Comparison of ENCODE assay signal across 10 cellular contexts in genomic region chr2:132267372-132267771, GRCh38.
DNase-seq lines count a peak whose midpoint lies in the region; ATAC-seq and TF ChIP-seq lines count a peak whose summit lies in the region.
"Had no signal": no experiment of that assay in that cellular context is flagged by ENCODE, and none has a peak within 500 bp of the region (broad histone marks: within the 10 kb centered on the region; RNA-seq: fewer than 3 reads in every experiment).

No MANE protein-coding gene starts in this region.

- H3K36me3 ChIP-seq in GM23248 (ENCODE audit: low read depth) (no peaks in the 10 kb centered on the region), Panc1 (ENCODE audit: control insufficient read depth, insufficient read depth, low read length) (no peaks in the 10 kb centered on the region), MG63 (no peaks in the 10 kb centered on the region)

- H3K9me3 ChIP-seq in GM23248 (ENCODE audit: low read depth) (no peaks in the 10 kb centered on the region), Panc1 (ENCODE audit: control insufficient read depth, insufficient read depth, low read depth, low read length) (no peaks in the 10 kb centered on the region), MG63 (no peaks in the 10 kb centered on the region)

- peaks cover 10% of the 10 kb centered on the region for H3K27me3 ChIP-seq in GM23248 (replicated peaks; ENCODE audit: insufficient read depth)
- H3K27me3 ChIP-seq in Panc1 (ENCODE audit: control insufficient read depth, insufficient read depth, low read length) = peaks cover 2% of the 10 kb centered on the region; the same call in 1 of the 2 replicates
- peaks cover 12% of the 10 kb centered on the region for H3K27me3 ChIP-seq in foreskin keratinocyte
- no peaks in the 10 kb centered on the region for H3K27me3 ChIP-seq in MG63

- CTCF ChIA-PET in Panc1 (lab: Charles Lee) = no interaction called here

- no peaks in the 10 kb centered on the region for H4K20me1 ChIP-seq in GM23248 (ENCODE audit: insufficient read depth)

- peak overlapping the region; percentile 8; the same call in 1 of the 2 replicates for H3K9ac ChIP-seq in GM23248

- POLR2A ChIA-PET in Panc1 (lab: Charles Lee) = no interaction called here

- H3K9me2 ChIP-seq in GM23248 (ENCODE audit: insufficient read depth) = no peaks in the 10 kb centered on the region

- H3K4me1 ChIP-seq in GM23248 (ENCODE audit: insufficient read depth) (0 out of 2 replicates have a peak, but pooled peaks cover 3% of the 10 kb centered on the region), Panc1 (ENCODE audit: control insufficient read depth, insufficient read depth, low read length) (no peaks in the 10 kb centered on the region), foreskin keratinocyte (peaks cover 12% of the 10 kb centered on the region)

- H3K4me2 ChIP-seq in GM23248 (ENCODE audit: unreplicated experiment) = peak overlapping the region; percentile 65

- 24 to 29% methylated on average over 10 of the region's 10 CpGs for WGBS in GM23248 (ENCODE audit: low coverage in 1 of 2, low lambda C conversion rate in 2 of 2, missing lambda C conversion rate in 2 of 2), 2 experiments

- H3F3A ChIP-seq in GM23248 (ENCODE audit: insufficient read depth) = no peaks in the 10 kb centered on the region

- intact Hi-C loops in Panc1 (cut with micrococcal nuclease; ENCODE audit: unreplicated experiment) = loop anchor here (5.0 kb wide), 1 partner anchor 1575 kb away; no protein-coding TSS in a partner anchor

- BruUV-seq in Panc1 (replicated peaks; lab: Mats Ljungman, UMichigan) = no TSS peak

- peak; percentile 46; the same call in 1 of the 2 replicates for ATAC-seq in Panc1
- no peak for ATAC-seq in foreskin keratinocyte
- no peak for ATAC-seq in GM19351 (IDR thresholded peaks at IDR 0.05; ENCODE audit: unreplicated experiment)

- H3K4me3 ChIP-seq in GM23248 = peak overlapping the region; percentile 31
- peak overlapping the region in 1 of 2 experiments; percentile 46; a peak in 2 of 4 replicates for H3K4me3 ChIP-seq in Panc1 (ENCODE audit: low read depth in 2 of 2, low read length in 2 of 2)
- H3K4me3 ChIP-seq in skeletal muscle cell (ENCODE audit: low read depth, low read length) = peak overlapping the region; percentile 25
- no peak overlapping the region for H3K4me3 ChIP-seq in MG63

- H3K27ac ChIP-seq in GM23248 (no peak overlapping the region), Panc1 (ENCODE audit: low read length) (no peak overlapping the region), foreskin keratinocyte (peak overlapping the region; percentile 64)

- TF ChIP-seq CTCF in Panc1 (IDR thresholded peaks at IDR 0.05) (no peak), foreskin keratinocyte (conservative IDR thresholded peaks at IDR 0.05) (no peak)

- H3K79me2 ChIP-seq in GM23248 (ENCODE audit: insufficient read depth) = no peaks in the 10 kb centered on the region

- DNase-seq in GM23248 = no peak
- DNase-seq in Panc1 (ENCODE audit: low read depth, low spot score) = no peak
- peak in 1 of 2 donors; percentile 12 for DNase-seq in foreskin keratinocyte
- DNase-seq in skeletal muscle cell (ENCODE audit: low read depth) = no peak
- no peak for DNase-seq in MG63
- no peak for DNase-seq in G401 (ENCODE audit: low spot score)
- no peak for DNase-seq in SHP77 (lab: John Stamatoyannopoulos, UW)
- DNase-seq: CD4-positive, alpha-beta T cell; occipital lobe had no signal

- in situ Hi-C loops in GM23248 (cut with MboI) (no loop called here), Panc1 (cut with HindIII; ENCODE audit: low pct_unique_long_range_greater_than_20kb, low sequenced_read_pairs) (no loop called here), G401 (cut with HindIII; ENCODE audit: low sequenced_read_pairs) (no loop called here)

- H2AFZ ChIP-seq in GM23248 = peak overlapping the region; percentile 70
